ENCODE assay signal across 8 cellular contexts in genomic region chr1:8702848-8703810, GRCh38.
DNase-seq lines count a peak whose midpoint lies in the region; ATAC-seq, FAIRE-seq and TF ChIP-seq lines count a peak whose summit lies in the region.

No MANE protein-coding gene starts in this region.

- peak; percentile 65 for FAIRE-seq in keratinocyte (lab: Jason Lieb, UNC)

- H4K20me1 ChIP-seq in keratinocyte (ENCODE audit: control insufficient read depth, extremely low read depth, insufficient read depth, low read length): no peaks in the 10 kb centered on the region

- peak overlapping the region; percentile 48 to 73 (median 72) for H3K4me3 ChIP-seq in keratinocyte (ENCODE audit: control insufficient read depth in 2 of 3, extremely low read depth in 1 of 3, insufficient read depth in 2 of 3, low read depth in 1 of 3, low read length in 3 of 3)
- peak overlapping the region; percentile 41 to 82 (median 52) for H3K4me3 ChIP-seq in spleen

- H3K4me1 ChIP-seq in keratinocyte (ENCODE audit: control insufficient read depth, extremely low read depth, insufficient read depth, low read length) (peaks cover 19% of the 10 kb centered on the region), spleen (peaks cover 23 to 82% (median 53%) of the 10 kb centered on the region in 6 donors)

- H3K36me3 ChIP-seq in keratinocyte (ENCODE audit: control insufficient read depth in 2 of 2, extremely low read depth in 1 of 2, insufficient read depth in 2 of 2, low read length in 2 of 2) (no peaks in the 10 kb centered on the region), spleen (no peaks in the 10 kb centered on the region)

- H3K9me1 ChIP-seq in keratinocyte (ENCODE audit: control insufficient read depth, extremely low read depth, insufficient read depth, low read length): no peaks in the 10 kb centered on the region

- DNase-seq in AG08395 (ENCODE audit: low spot score) (peak; percentile 91), NCI-H2227 treated with DMSO at 0.1 percent for 48 hours (lab: John Stamatoyannopoulos, UW) (peak; percentile 97), cerebellum (ENCODE audit: low spot score) (peak; percentile 90), keratinocyte (ENCODE audit: low read depth, low spot score) (peak; percentile 28), spleen (peak; percentile 96)
- DNase-seq in activated CD4-positive, CD25-positive, alpha-beta regulatory T cell (lab: John Stamatoyannopoulos, UW): peak; percentile 19 to 36 (median 22)

- intact Hi-C loops in spleen (cut with DNase I; ENCODE audit: low total_unique reads): no loop called here

- peak overlapping the region; percentile 76 for H3K9ac ChIP-seq in keratinocyte (ENCODE audit: control insufficient read depth, extremely low read depth, insufficient read depth, low read length)

- WGBS in spleen, 5 donors: 1 to 2% (median 1%) methylated on average over 20 to 88 of the region's 88 CpGs

- peak in 1 of 3 experiments; percentile 19 for TF ChIP-seq CTCF in keratinocyte (optimal IDR thresholded peaks at IDR 0.05 in 1 of 3, IDR thresholded peaks at IDR 0.05 in 1 of 3, conservative IDR thresholded peaks at IDR 0.05 in 1 of 3; ENCODE audit: extremely low read depth in 1 of 3, insufficient read depth in 2 of 3, low read length in 3 of 3)
- TF ChIP-seq CTCF in spleen (IDR thresholded peaks at IDR 0.05 in 8 of 11, conservative IDR thresholded peaks at IDR 0.05 in 3 of 11): peak in 5 of 11 experiments; percentile 25 to 42 (median 37)

- dilution Hi-C loops in keratinocyte (cut with MboI; ENCODE audit: extremely low pct_ligation_motif_present, low sequenced_read_pairs): no loop called here

- TF ChIP-seq POLR2A in spleen (IDR thresholded peaks at IDR 0.05): peak in 2 of 3 donors; percentile 35 to 74

- ATAC-seq in GM18873 (IDR thresholded peaks at IDR 0.05; ENCODE audit: low FRiP score, unreplicated experiment): peak; percentile 47
- ATAC-seq in HG03135 (IDR thresholded peaks at IDR 0.05; ENCODE audit: unreplicated experiment): peak; percentile 61

- H3K79me2 ChIP-seq in keratinocyte (ENCODE audit: control insufficient read depth, insufficient read depth, low read length): peaks cover 32% of the 10 kb centered on the region

- H3K9me3 ChIP-seq in keratinocyte (ENCODE audit: control insufficient read depth, low read depth, low read length) (no peaks in the 10 kb centered on the region), spleen (no peaks in the 10 kb centered on the region)

- peak overlapping the region; percentile 70 for H3K27ac ChIP-seq in keratinocyte (ENCODE audit: control insufficient read depth, insufficient read depth, low read length)
- peak overlapping the region; percentile 61 to 93 (median 86) for H3K27ac ChIP-seq in spleen

- H3K27me3 ChIP-seq in keratinocyte (ENCODE audit: control insufficient read depth, extremely low read depth, insufficient read depth, low read length): no peaks in the 10 kb centered on the region
- peaks cover 0 to 15% (median 0%) of the 10 kb centered on the region in 7 donors for H3K27me3 ChIP-seq in spleen (replicated peaks in 1 of 7)

- peak overlapping the region; percentile 97 for H3K4me2 ChIP-seq in keratinocyte (ENCODE audit: control insufficient read depth, extremely low read depth, insufficient read depth, low read depth, low read length)

- H2AFZ ChIP-seq in keratinocyte (ENCODE audit: control insufficient read depth, low read length): peak overlapping the region; percentile 60

Comparison
In these comparisons a context has a peak if more than half of its experiments do, and no peak if none do; other contexts are left out.
1. Peak in every context shown above with its lines: DNase-seq, ATAC-seq, H3K4me3 ChIP-seq and H3K27ac ChIP-seq.
2. DNase-seq: peak in every context shown above with its lines; median percentile 97 in NCI-H2227 treated with DMSO at 0.1 percent for 48 hours; 96 in spleen; 91 in AG08395; 90 in cerebellum; 28 in keratinocyte; 22 in activated CD4-positive, CD25-positive, alpha-beta regulatory T cell.